Comparison of ENCODE assay signal across 8 cellular contexts in the genomic region with DNA sequence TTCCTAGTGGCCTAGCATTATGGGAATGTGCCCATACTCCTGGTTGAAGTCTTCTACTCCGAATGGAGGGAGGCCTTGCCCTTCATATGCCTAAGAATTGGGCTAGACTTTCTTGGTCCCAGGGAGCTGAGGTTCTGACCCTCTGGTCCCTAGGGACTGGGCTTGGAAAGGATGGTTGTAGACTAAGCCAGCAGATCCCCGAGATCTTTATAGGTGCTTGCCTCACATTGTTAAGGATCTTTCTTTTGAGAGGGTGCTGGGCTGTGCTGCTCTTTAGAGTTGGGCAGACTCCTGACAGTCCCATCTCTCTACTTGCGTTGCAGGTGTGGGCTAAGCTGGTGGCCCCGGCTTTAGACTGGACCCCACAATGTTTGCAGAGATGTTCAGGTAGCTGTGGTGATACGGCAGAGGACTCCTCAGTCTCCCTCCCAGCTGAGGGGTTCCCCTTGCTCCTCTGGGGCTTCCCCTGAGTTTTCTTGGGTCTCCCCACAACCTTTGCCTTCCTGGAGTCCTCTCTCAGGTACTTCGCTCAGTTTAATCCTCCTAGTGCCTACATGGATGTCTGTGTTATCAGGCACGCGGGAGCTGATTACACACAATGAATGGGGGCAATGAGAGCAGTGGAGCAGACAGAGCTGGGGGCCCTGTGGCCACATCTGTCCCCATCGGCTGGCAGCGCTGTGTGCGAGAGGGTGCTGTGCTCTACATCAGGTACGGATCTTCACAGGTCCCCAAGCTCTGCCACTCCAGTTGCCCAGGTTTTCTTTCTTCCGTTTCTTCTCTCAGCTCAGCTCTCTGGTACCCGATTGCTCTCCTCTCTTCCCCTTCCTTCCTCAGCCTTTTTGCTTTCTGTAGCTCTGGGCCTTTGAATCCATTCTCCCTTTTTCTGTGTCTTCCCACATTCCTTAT. TPM values are rescaled to one million over a fixed set of nuclear protein-coding genes. Genes with fewer than 3 reads are reported as not detected.
A peak's percentile ranks its signal among the peaks of the same experiment; 100 is the strongest.
DNase-seq lines count a peak whose midpoint lies in the region; TF ChIP-seq lines count a peak whose summit lies in the region.

No MANE protein-coding gene starts in this region.

- peaks cover 72% of the 10 kb centered on the region for H3K36me3 Mint-ChIP-seq in MCF 10A (ENCODE audit: insufficient read depth, unreplicated experiment)
- H3K36me3 Mint-ChIP-seq in mesothelial cell of epicardium = peaks cover 5% of the 10 kb centered on the region

- CTCF ChIA-PET in MCF 10A (lab: Yijun Ruan, JAX) = interaction anchor here (0.5 to 1.5 kb wide), 8 partner anchors 8 to 203 kb away, joined by 3 to 6 read pairs (median 4); no protein-coding TSS in a partner anchor

- no peak for TF ChIP-seq CTCF in MCF 10A (IDR thresholded peaks at IDR 0.05; ENCODE audit: unreplicated experiment)
- TF ChIP-seq CTCF in mesothelial cell of epicardium (IDR thresholded peaks at IDR 0.05; ENCODE audit: unreplicated experiment) = no peak

- no TSS peak for BruUV-seq in MCF 10A (replicated peaks; lab: Mats Ljungman, UMichigan)

- H3K9me3 Mint-ChIP-seq in MCF 10A (ENCODE audit: unreplicated experiment) (no peaks in the 10 kb centered on the region), mesothelial cell of epicardium (no peaks in the 10 kb centered on the region)

- intact Hi-C loops in MCF 10A (cut with micrococcal nuclease) = no loop called here

- peak; percentile 21 for DNase-seq in stimulated activated CD4-positive, alpha-beta T cell treated with anti-CD3 and anti-CD28 coated beads, Interleukin-15, amount 100 ng/mL, for 24 hours
- DNase-seq in stimulated activated CD4-positive, alpha-beta T cell treated with anti-CD3 and anti-CD28 coated beads, Interleukin-2, amount 100 ng/mL, for 24 hours = no peak
- DNase-seq in MCF 10A (ENCODE audit: unreplicated experiment) = no peak
- DNase-seq in mesothelial cell of epicardium (ENCODE audit: low spot score in 2 of 2, unreplicated experiment in 2 of 2) = no peak
- DNase-seq in MV-4-11 (lab: John Stamatoyannopoulos, UW) = no peak
- no peak for DNase-seq in NCI-H146 treated with DMSO at 0.1 percent for 48 hours (lab: John Stamatoyannopoulos, UW; ENCODE audit: unreplicated experiment)
- DNase-seq in NCI-H2029 treated with DMSO at 0.1 percent for 48 hours (lab: John Stamatoyannopoulos, UW) = no peak
- no peak for DNase-seq in activated effector memory CD4-positive, alpha-beta T cell treated with Interleukin-2 at 50 U/mL for 16 hours

- peaks cover 21% of the 10 kb centered on the region for H3K4me1 Mint-ChIP-seq in MCF 10A (ENCODE audit: insufficient read depth, unreplicated experiment)
- peaks cover 39% of the 10 kb centered on the region for H3K4me1 Mint-ChIP-seq in mesothelial cell of epicardium

- POLR2A ChIA-PET in MCF 10A (lab: Yijun Ruan, JAX) = interaction anchor here (0.7 to 3.0 kb wide), 15 partner anchors 8 to 413 kb away, joined by 3 to 34 read pairs (median 5); partner anchors contain the start of genes CYP27B1, DCTN2, MARS1 and OS9

- peak overlapping the region; percentile 10 for H3K27ac Mint-ChIP-seq in MCF 10A (ENCODE audit: low read depth, unreplicated experiment)
- peak overlapping the region; percentile 99 for H3K27ac Mint-ChIP-seq in mesothelial cell of epicardium

- peak overlapping the region; percentile 90 for H3K4me3 Mint-ChIP-seq in MCF 10A (ENCODE audit: unreplicated experiment)
- H3K4me3 Mint-ChIP-seq in mesothelial cell of epicardium = peak overlapping the region; percentile 96

- H3K27me3 Mint-ChIP-seq in MCF 10A (ENCODE audit: insufficient read depth, unreplicated experiment) (no peaks in the 10 kb centered on the region), mesothelial cell of epicardium (ENCODE audit: low read depth) (no peaks in the 10 kb centered on the region)

RNA-seq across cellular contexts. Expression of gene MBD6, which starts 1.3 kb away (rescaled TPM):
- total RNA-seq in MCF 10A (2022) (96.5 and 111 TPM in 2 replicates), mesothelial cell of epicardium (113 to 121 TPM (median 118 TPM) in 3 replicates)

RNA-seq across cellular contexts. Expression of gene DDIT3, which starts 3.6 kb away (rescaled TPM):
- 156 and 168 TPM in 2 replicates for total RNA-seq in MCF 10A (2022)
- total RNA-seq in mesothelial cell of epicardium = 15.6 to 18.6 TPM (median 17.2 TPM) in 3 replicates

RNA-seq across cellular contexts. Expression of gene DCTN2, which starts 23.0 kb away (rescaled TPM):
- total RNA-seq in MCF 10A (2022) (149 and 188 TPM in 2 replicates), mesothelial cell of epicardium (102 to 103 TPM (median 102 TPM) in 3 replicates)

RNA-seq across cellular contexts. Expression of gene KIF5A, which starts 25.9 kb away (rescaled TPM):
- total RNA-seq in MCF 10A (2022) (0.56 TPM in 2 replicates), mesothelial cell of epicardium (0.40 to 0.69 TPM (median 0.59 TPM) in 3 replicates)

RNA-seq across cellular contexts. Expression of gene MARS1, which starts 36.1 kb away (rescaled TPM):
- total RNA-seq in MCF 10A (2022) = 714 and 762 TPM in 2 replicates
- total RNA-seq in mesothelial cell of epicardium = 163 to 192 TPM (median 177 TPM) in 3 replicates
